In genomic region chr5:87403409-87403808, GRCh38 we compare ENCODE assay signal across 22 cellular contexts. TPM values are rescaled to one million over a fixed set of nuclear protein-coding genes. Genes with fewer than 3 reads are reported as not detected.
DNase-seq lines count a peak whose midpoint lies in the region; ATAC-seq, FAIRE-seq and TF ChIP-seq lines count a peak whose summit lies in the region.
"Had no signal": no experiment of that assay in that cellular context is flagged by ENCODE, and none has a peak within 500 bp of the region (broad histone marks: within the 10 kb centered on the region; RNA-seq: fewer than 3 reads in every experiment).

No MANE protein-coding gene starts in this region.

- H3K9ac ChIP-seq in GM12878 (ENCODE audit: control insufficient read depth, insufficient read depth, low read length): no peak overlapping the region
- H3K9ac ChIP-seq: GM23248 had no signal

- no peak for FAIRE-seq in GM12878 (lab: Jason Lieb, UNC)
- FAIRE-seq: G401.6 had no signal

- BruUV-seq in GM12878 (replicated peaks; lab: Mats Ljungman, UMichigan): no TSS peak

- no peaks in the 10 kb centered on the region for H3K4me1 ChIP-seq in GM12878 (ENCODE audit: control insufficient read depth, insufficient read depth, low read length)
- H3K4me1 ChIP-seq: HAP-1 had no signal

- H3K9me3 Mint-ChIP-seq in activated naive CD8-positive, alpha-beta T cell (ENCODE audit: low read depth): no peaks in the 10 kb centered on the region
- H3K9me3 Mint-ChIP-seq in activated naive CD8-positive, alpha-beta T cell treated with anti-CD3 and anti-CD28 coated beads, Interleukin-2, amount 50 U/mL, for 24 hours: no peaks in the 10 kb centered on the region
- H3K9me3 Mint-ChIP-seq in naive thymus-derived CD8-positive, alpha-beta T cell: no peaks in the 10 kb centered on the region

- H3K79me2 ChIP-seq in GM12878 (ENCODE audit: control insufficient read depth, insufficient read depth, low read length): peaks cover 2% of the 10 kb centered on the region; the same call in 1 of the 2 replicates

- POLR2A ChIA-PET in GM12878 (lab: Charles Lee): interaction anchor here (1.3 kb wide), 1 partner anchor 10 kb away, joined by 3 read pairs; the partner anchor contains the start of gene CCNH
- POLR2A ChIA-PET in naive thymus-derived CD8-positive, alpha-beta T cell (lab: Charles Lee): interaction anchor here (1.1 kb wide), 1 partner anchor 49 kb away, joined by 3 read pairs; no protein-coding TSS in a partner anchor

- no peak for TF ChIP-seq CTCF in GM12878 (IDR thresholded peaks at IDR 0.05 in 2 of 3, conservative IDR thresholded peaks at IDR 0.05 in 1 of 3; ENCODE audit: control insufficient read depth in 2 of 3, extremely low read depth in 1 of 3, insufficient read depth in 1 of 3, low read depth in 3 of 3, low read length in 3 of 3)

- ATAC-seq in activated naive CD8-positive, alpha-beta T cell treated with anti-CD3 and anti-CD28 coated beads, Interleukin-2, amount 50 U/mL, for 24 hours: no peak
- peak; percentile 14 for ATAC-seq in GM12878
- peak; percentile 30 to 37 for ATAC-seq in naive thymus-derived CD8-positive, alpha-beta T cell
- no peak for ATAC-seq in GM19467 (IDR thresholded peaks at IDR 0.05; ENCODE audit: unreplicated experiment)
- no peak for ATAC-seq in HG03159 (IDR thresholded peaks at IDR 0.05; ENCODE audit: unreplicated experiment)

- no peaks in the 10 kb centered on the region for H4K20me1 ChIP-seq in GM12878 (ENCODE audit: control insufficient read depth, insufficient read depth)

- no peak overlapping the region for H3K4me3 ChIP-seq in GM12878
- H3K4me3 ChIP-seq: GM23248, HAP-1, PC-9 had no signal

- 78% methylated on average over 3 of the region's 3 CpGs for WGBS in GM12878 (ENCODE audit: insufficient coverage, insufficient replicate concordance, low lambda C conversion rate, missing lambda C conversion rate)

- CTCF ChIA-PET in GM12878 (lab: Yijun Ruan, JAX): interaction anchor here (1.0 to 1.5 kb wide), 5 partner anchors 8 to 417 kb away, joined by 3 to 5 read pairs (median 5); no protein-coding TSS in a partner anchor

- H3K27me3 Mint-ChIP-seq in activated naive CD8-positive, alpha-beta T cell: no peaks in the 10 kb centered on the region
- no peaks in the 10 kb centered on the region for H3K27me3 Mint-ChIP-seq in activated naive CD8-positive, alpha-beta T cell treated with anti-CD3 and anti-CD28 coated beads, Interleukin-2, amount 50 U/mL, for 24 hours
- H3K27me3 Mint-ChIP-seq in naive thymus-derived CD8-positive, alpha-beta T cell: no peaks in the 10 kb centered on the region
- H3K27me3 Mint-ChIP-seq: IgD-negative memory B cell had no signal

- H2AFZ ChIP-seq in GM12878 (ENCODE audit: control insufficient read depth, low read depth, low read length): no peak overlapping the region
- H2AFZ ChIP-seq: GM23248, PC-9 had no signal

- H3K9me3 ChIP-seq in GM12878 (replicated peaks; ENCODE audit: control insufficient read depth, insufficient read depth, low read length): no peaks in the 10 kb centered on the region; the same call in 2 of the 3 replicates
- H3K9me3 ChIP-seq: HAP-1 had no signal

- in situ Hi-C loops in GM12878 (cut with MboI): loop anchor here (25.0 kb wide), 1 partner anchor 791 kb away; the partner anchor contains the start of gene COX7C

- peaks cover 53% of the 10 kb centered on the region for H3K4me1 Mint-ChIP-seq in activated naive CD8-positive, alpha-beta T cell (ENCODE audit: low read depth)
- H3K4me1 Mint-ChIP-seq in activated naive CD8-positive, alpha-beta T cell treated with anti-CD3 and anti-CD28 coated beads, Interleukin-2, amount 50 U/mL, for 24 hours: peaks cover 49% of the 10 kb centered on the region
- peaks cover 28 to 64% (median 48%) of the 10 kb centered on the region in 4 donors for H3K4me1 Mint-ChIP-seq in naive thymus-derived CD8-positive, alpha-beta T cell

- TF ChIP-seq RAD21 in GM12878 (IDR thresholded peaks at IDR 0.05; ENCODE audit: insufficient read depth, low read depth, low read length): no peak

- no peak for TF ChIP-seq POLR2A in GM12878 (IDR thresholded peaks at IDR 0.05; ENCODE audit: low read depth, low read length)

- peaks cover 3 to 20% of the 10 kb centered on the region in 2 experiments for H3K36me3 ChIP-seq in GM12878 (ENCODE audit: control insufficient read depth in 2 of 2, insufficient read depth in 2 of 2, low read length in 1 of 2)

- H3K27me3 ChIP-seq in GM12878 (replicated peaks in 1 of 2; ENCODE audit: control insufficient read depth in 2 of 2, insufficient read depth in 2 of 2, low read length in 1 of 2): no peaks in the 10 kb centered on the region

- SMC1A ChIA-PET in GM12878 (lab: Charles Lee; ENCODE audit: uncharacterized antibody, unreplicated experiment): interaction anchor here (1.3 to 5.1 kb wide), 8 partner anchors 8 to 417 kb away, joined by 3 to 94 read pairs (median 4); no protein-coding TSS in a partner anchor

- H3K4me3 Mint-ChIP-seq in activated naive CD8-positive, alpha-beta T cell: no peak overlapping the region
- no peak overlapping the region for H3K4me3 Mint-ChIP-seq in activated naive CD8-positive, alpha-beta T cell treated with anti-CD3 and anti-CD28 coated beads, Interleukin-2, amount 50 U/mL, for 24 hours
- no peak overlapping the region for H3K4me3 Mint-ChIP-seq in naive thymus-derived CD8-positive, alpha-beta T cell
- H3K4me3 Mint-ChIP-seq: IgD-negative memory B cell had no signal

- TF ChIP-seq EP300 in GM12878 (IDR thresholded peaks at IDR 0.05; ENCODE audit: borderline replicate concordance in 1 of 2, control insufficient read depth in 1 of 2, low read depth in 2 of 2, low read length in 2 of 2): no peak

- intact Hi-C loops in GM12878 (cut with micrococcal nuclease; ENCODE audit: unreplicated experiment): loop anchor here (5.0 to 10.0 kb wide), 3 partner anchors 136 to 519 kb away; partner anchors contain the start of gene RASA1

- H3K4me2 ChIP-seq in GM12878 (ENCODE audit: control insufficient read depth, insufficient read depth): no peak overlapping the region
- H3K4me2 ChIP-seq: PC-9 had no signal

- H3K27ac ChIP-seq in GM12878 (ENCODE audit: control insufficient read depth, insufficient read depth): no peak overlapping the region
- H3K27ac ChIP-seq: GM23248, PC-9, RWPE1 had no signal

- H3K27ac Mint-ChIP-seq in activated naive CD8-positive, alpha-beta T cell: peak overlapping the region; percentile 36
- no peak overlapping the region for H3K27ac Mint-ChIP-seq in activated naive CD8-positive, alpha-beta T cell treated with anti-CD3 and anti-CD28 coated beads, Interleukin-2, amount 50 U/mL, for 24 hours
- H3K27ac Mint-ChIP-seq in naive thymus-derived CD8-positive, alpha-beta T cell: peak overlapping the region in 5 of 10 donors; percentile 7 to 80 (median 49)
- H3K27ac Mint-ChIP-seq: IgD-negative memory B cell had no signal

- H3K36me3 Mint-ChIP-seq in activated naive CD8-positive, alpha-beta T cell: peaks cover 15% of the 10 kb centered on the region
- H3K36me3 Mint-ChIP-seq in activated naive CD8-positive, alpha-beta T cell treated with anti-CD3 and anti-CD28 coated beads, Interleukin-2, amount 50 U/mL, for 24 hours (ENCODE audit: low read depth): peaks cover 71% of the 10 kb centered on the region
- peaks cover 9 to 93% (median 26%) of the 10 kb centered on the region in 3 donors for H3K36me3 Mint-ChIP-seq in naive thymus-derived CD8-positive, alpha-beta T cell

- no peak for DNase-seq in activated naive CD8-positive, alpha-beta T cell treated with anti-CD3 and anti-CD28 coated beads, Interleukin-2, amount 50 U/mL, for 24 hours
- no peak for DNase-seq in GM12878 (ENCODE audit: low read depth, low spot score)
- DNase-seq in naive thymus-derived CD8-positive, alpha-beta T cell: no peak
- no peak for DNase-seq in stimulated activated naive CD4-positive, alpha-beta T cell (lab: John Stamatoyannopoulos, UW)
- DNase-seq: ACHN, C1 segment of cervical spinal cord, GM23248, Karpas-422, NCI-H1417 treated with DMSO at 0.1 percent for 48 hours, NCI-H187 treated with DMSO at 0.1 percent for 48 hours, NCI-H2227 treated with DMSO at 0.1 percent for 48 hours, NCI-H510A treated with DMSO at 0.1 percent for 48 hours, NCI-H82, PC-9, SIG-M5 had no signal

- RAD21 ChIA-PET in GM12878 (lab: Charles Lee; ENCODE audit: unreplicated experiment): interaction anchor here (3.2 kb wide), 1 partner anchor 333 kb away, joined by 12 read pairs; no protein-coding TSS in a partner anchor

TF ChIP-seq in GM12878, 131 proteins besides CTCF, POLR2A, EP300 and RAD21 (continues in another document):
- no peak for TF ChIP-seq RUNX3 (IDR thresholded peaks at IDR 0.05; ENCODE audit: low read length)
- TF ChIP-seq TCF3 (IDR thresholded peaks at IDR 0.05; ENCODE audit: borderline replicate concordance, insufficient read depth, low read depth, low read length): no peak

RNA-seq across cellular contexts. Expression of gene CCNH, which starts 9.3 kb away (rescaled TPM):
- 238 and 249 TPM in 2 replicates for total RNA-seq in GM12878 (2013; cell fraction: nucleolus; rRNA removed)
- total RNA-seq in GM12878 (2014; rRNA removed) (77.2 and 88.9 TPM in 2 replicates), GM12878 (2014; rRNA removed; fragmentation: Illumina TruSeq; extraction: Trizol) (92.5 and 94.5 TPM in 2 replicates), GM12878 (2021) (43.9 and 46.8 TPM in 2 replicates)
- 20.0 TPM for polyA plus RNA-seq in GM12878 (2011; ENCODE audit: low read depth)
- polyA plus RNA-seq in GM12878 (2011; rRNA removed) (73.8 and 103 TPM in 2 replicates), GM12878 (2014; fragmentation: Illumina TruSeq; extraction: Trizol) (85.5 and 102 TPM in 2 replicates), GM12878 (2014; fragmentation: Nextera tagmentation; extraction: Ambion mirVana) (100 to 1,000 TPM; 110 to 116 TPM), GM12878 (2014; rRNA removed) (61.4 and 72.7 TPM in 2 replicates), GM12878 (2016; fragmentation: Nextera tagmentation; extraction: Ambion mirVana) (10 to 100 TPM; 76.5 to 88.3 TPM)
- 44.3 and 45.5 TPM in 2 replicates for polyA plus RNA-seq in GM12878 (2011; cell fraction: cytosol; rRNA removed)
- 64.4 and 64.6 TPM in 2 replicates for polyA plus RNA-seq in GM12878 (2011; cell fraction: nucleus; rRNA removed)
- polyA plus RNA-seq in GM12878 (2012): 36.2 and 37.1 TPM in 2 replicates
- polyA minus RNA-seq in GM12878 (2011; rRNA and poly(A)+ RNA removed): 105 and 113 TPM in 2 replicates
- 16.3 and 31.5 TPM in 2 replicates for polyA minus RNA-seq in GM12878 (2011; cell fraction: cytosol; rRNA and poly(A)+ RNA removed)
- 155 and 236 TPM in 2 replicates for polyA minus RNA-seq in GM12878 (2011; cell fraction: nucleus; rRNA and poly(A)+ RNA removed)
- total RNA-seq in naive thymus-derived CD8-positive, alpha-beta T cell: 10 to 100 TPM; 86.9 TPM
- 10 to 100 TPM; 50.2 to 58.1 (median 57.3) TPM for polyA plus RNA-seq in naive thymus-derived CD8-positive, alpha-beta T cell

Comparison
In these comparisons a context has a peak if more than half of its experiments do, and no peak if none do; other contexts are left out.
1. ATAC-seq: peak in GM12878 (single experiment) and naive thymus-derived CD8-positive, alpha-beta T cell (2 of 2); none in activated naive CD8-positive, alpha-beta T cell treated with anti-CD3 and anti-CD28 coated beads, Interleukin-2, amount 50 U/mL, for 24 hours (single experiment), GM19467 (single experiment) and HG03159 (single experiment).